Comparison of ENCODE assay signal across 27 cellular contexts in the genomic region with DNA sequence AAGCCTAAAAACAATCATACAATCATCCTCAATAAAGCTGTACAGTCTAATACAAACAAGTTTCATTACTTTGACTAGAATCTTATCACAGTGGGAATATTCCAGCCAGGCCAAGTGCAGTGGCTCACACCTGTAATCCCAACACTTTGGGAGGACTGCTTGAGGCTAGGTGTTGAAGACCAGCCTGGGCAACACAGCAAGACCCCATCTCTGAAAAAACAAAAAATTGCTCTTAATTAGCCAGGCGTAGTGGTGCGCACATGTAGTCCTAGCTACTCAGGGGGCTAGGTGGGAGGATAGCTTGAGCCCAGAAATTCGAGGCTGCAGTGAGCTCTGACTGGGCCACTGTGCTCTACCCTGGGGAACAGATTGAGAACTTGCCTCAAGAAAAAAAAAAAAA. TPM values are rescaled to one million over a fixed set of nuclear protein-coding genes. Genes with fewer than 3 reads are reported as not detected.
A peak's percentile ranks its signal among the peaks of the same experiment; 100 is the strongest.
DNase-seq lines count a peak whose midpoint lies in the region; ATAC-seq, FAIRE-seq and TF ChIP-seq lines count a peak whose summit lies in the region.
"Had no signal": no experiment of that assay in that cellular context is flagged by ENCODE, and none has a peak within 500 bp of the region (broad histone marks: within the 10 kb centered on the region; RNA-seq: fewer than 3 reads in every experiment).

No MANE protein-coding gene starts in this region.

- H3K27me3 ChIP-seq in GM12878 (replicated peaks in 1 of 2; ENCODE audit: control insufficient read depth in 2 of 2, insufficient read depth in 2 of 2, low read length in 1 of 2) (no peaks in the 10 kb centered on the region), trophoblast cell (ENCODE audit: insufficient read depth, low read length) (no peaks in the 10 kb centered on the region)
- H3K27me3 ChIP-seq: brain microvascular endothelial cell, left lung had no signal

- H2BK120ac ChIP-seq in trophoblast cell (ENCODE audit: insufficient read depth, low read length, poor library complexity), result no peak overlapping the region

- H2BK5ac ChIP-seq in trophoblast cell (ENCODE audit: low read depth, low read length, poor library complexity), result no peak overlapping the region

- no peak overlapping the region for H2AFZ ChIP-seq in GM12878 (ENCODE audit: control insufficient read depth, low read depth, low read length)
- H2AFZ ChIP-seq in trophoblast cell (ENCODE audit: insufficient read depth, low read length, poor library complexity), result no peak overlapping the region
- H2AFZ ChIP-seq: GM23338 had no signal

- intact Hi-C loops in Calu3 (cut with micrococcal nuclease; ENCODE audit: unreplicated experiment), result no loop called here
- intact Hi-C loops in GM12878 (cut with micrococcal nuclease; ENCODE audit: unreplicated experiment), result no loop called here

- H3K4me3 ChIP-seq in GM12878 (peak overlapping the region; percentile 36; the same call in 1 of the 2 replicates), trophoblast cell (ENCODE audit: low read depth, low read length) (no peak overlapping the region)
- H3K4me3 ChIP-seq: GM23338, SK-N-MC had no signal

- TF ChIP-seq POLR2A in GM12878 (IDR thresholded peaks at IDR 0.05; ENCODE audit: low read depth, low read length), result no peak

- in situ Hi-C loops in GM12878 (cut with MboI), result no loop called here

- H3K4me2 ChIP-seq in GM12878 (ENCODE audit: control insufficient read depth, insufficient read depth) (0 out of 2 replicates have a peak overlapping the region, but pooled peaks have one; percentile 51), trophoblast cell (ENCODE audit: low read length) (no peak overlapping the region)
- H3K4me2 ChIP-seq: GM23338 had no signal

- H3K36me3 ChIP-seq in GM12878 (ENCODE audit: control insufficient read depth in 2 of 2, insufficient read depth in 2 of 2, low read length in 1 of 2) (peaks cover 0 to 9% of the 10 kb centered on the region in 2 experiments; a peak in 1 of 4 replicates), trophoblast cell (ENCODE audit: control insufficient read depth in 1 of 2, insufficient read depth in 2 of 2, low read length in 2 of 2) (peaks cover 26 to 31% of the 10 kb centered on the region in 2 experiments)

- no peak overlapping the region for H4K91ac ChIP-seq in trophoblast cell (ENCODE audit: low read depth, low read length)

- H3K4me1 ChIP-seq in GM12878 (ENCODE audit: control insufficient read depth, insufficient read depth, low read length) (no peaks in the 10 kb centered on the region), trophoblast cell (ENCODE audit: control insufficient read depth in 1 of 2, insufficient read depth in 2 of 2, low read length in 2 of 2) (peaks cover 0 to 1% of the 10 kb centered on the region in 2 experiments)

- H3K4ac ChIP-seq in trophoblast cell (ENCODE audit: low read depth, low read length), result peak overlapping the region; percentile 63

- no peak overlapping the region for H4K8ac ChIP-seq in trophoblast cell (ENCODE audit: low read depth, low read length)

- no peak for DNase-seq in activated naive CD4-positive, alpha-beta T cell treated with Interleukin-2 at 50 U/mL for 16 hours
- no peak for DNase-seq in Calu3
- no peak for DNase-seq in GM12878 (ENCODE audit: low read depth, low spot score)
- DNase-seq in trophoblast cell, result no peak
- no peak for DNase-seq in NCI-H1694 treated with DMSO at 0.1 percent for 48 hours (lab: John Stamatoyannopoulos, UW)
- no peak for DNase-seq in DMS53 treated with DMSO at 0.1 percent for 48 hours (lab: John Stamatoyannopoulos, UW; ENCODE audit: unreplicated experiment)
- DNase-seq: activated CD4-positive, alpha-beta T cell treated with anti-CD3 and anti-CD28 coated beads, Interleukin-2, amount 10 ng/mL, durations not matched to agents 7 days and 5 days; amniotic stem cell; brain microvascular endothelial cell; DMS153; glutamatergic neuron; HFFc6; left lung; mesenchymal stem cell; NCI-H1048; NCI-H187; NCI-H2171 treated with DMSO at 0.1 percent for 48 hours; NCI-H510A treated with DMSO at 0.1 percent for 48 hours; small intestine; stimulated activated CD4-positive, alpha-beta T cell treated with anti-CD3 and anti-CD28 coated beads, Interleukin-1b, Interleukin-23, amount 100 ng/mL, for 48 hours; WERI-Rb-1 had no signal

- H3K9ac ChIP-seq in GM12878 (ENCODE audit: control insufficient read depth, insufficient read depth, low read length) (no peak overlapping the region; the same call in 1 of the 2 replicates), trophoblast cell (ENCODE audit: low read length) (no peak overlapping the region)

- peak overlapping the region; percentile 23 for H3K4me3 Mint-ChIP-seq in activated naive CD4-positive, alpha-beta T cell treated with anti-CD3 and anti-CD28 coated beads, Interleukin-2, amount 50 U/mL, for 24 hours
- H3K4me3 Mint-ChIP-seq in Calu3 (ENCODE audit: low read depth, unreplicated experiment), result peak overlapping the region; percentile 34
- H3K4me3 Mint-ChIP-seq: GM23338 had no signal

- whole genome bisulfite sequencing in GM12878 (ENCODE audit: insufficient coverage, insufficient replicate concordance, low lambda C conversion rate, missing lambda C conversion rate), result 88% methylated on average over 3 of the region's 3 CpGs
- no CpG with 5 or more reads among the region's 3 CpGs for WGBS in trophoblast cell (ENCODE audit: extremely low coverage, insufficient coverage, insufficient read length)

- H3K14ac ChIP-seq in trophoblast cell (ENCODE audit: low read length), result no peak overlapping the region

- FAIRE-seq in GM12878 (lab: Jason Lieb, UNC), result no peak
- FAIRE-seq: islet of Langerhans, small intestine had no signal

- H3K18ac ChIP-seq in trophoblast cell (ENCODE audit: low read length), result no peak overlapping the region

- no peak overlapping the region for H4K12ac ChIP-seq in trophoblast cell (ENCODE audit: low read depth, low read length)

- ATAC-seq in GM12878, result no peak
- ATAC-seq: GM23338, left lung had no signal

- no peaks in the 10 kb centered on the region for H3K9me3 ChIP-seq in GM12878 (replicated peaks; ENCODE audit: control insufficient read depth, insufficient read depth, low read length)
- no peaks in the 10 kb centered on the region for H3K9me3 ChIP-seq in trophoblast cell (ENCODE audit: insufficient read depth, low read depth, low read length)
- H3K9me3 ChIP-seq: left lung had no signal

- H3K23ac ChIP-seq in trophoblast cell (ENCODE audit: low read length), result no peak overlapping the region

- H3K27ac ChIP-seq in GM12878 (ENCODE audit: control insufficient read depth, insufficient read depth) (no peak overlapping the region), trophoblast cell (ENCODE audit: low read depth, low read length) (no peak overlapping the region)
- H3K27ac ChIP-seq: brain microvascular endothelial cell, epithelial cell of prostate, left lung, SK-N-MC, WERI-Rb-1 had no signal

- H3K27ac Mint-ChIP-seq in activated naive CD4-positive, alpha-beta T cell treated with anti-CD3 and anti-CD28 coated beads, Interleukin-2, amount 50 U/mL, for 24 hours, result no peak overlapping the region
- no peak overlapping the region for H3K27ac Mint-ChIP-seq in Calu3 (ENCODE audit: unreplicated experiment)
- H3K27ac Mint-ChIP-seq: activated CD4-positive, alpha-beta T cell treated with anti-CD3 and anti-CD28 coated beads, Interleukin-2, amount 10 ng/mL, durations not matched to agents 7 days and 5 days; GM23338; HFFc6; type B pancreatic cell had no signal

- H3K79me2 ChIP-seq in GM12878 (ENCODE audit: control insufficient read depth, insufficient read depth, low read length) (peaks cover 62% of the 10 kb centered on the region), trophoblast cell (ENCODE audit: control insufficient read depth, insufficient read depth, low read length, poor library complexity) (peaks cover 28% of the 10 kb centered on the region)

- no peak for TF ChIP-seq EP300 in GM12878 (IDR thresholded peaks at IDR 0.05; ENCODE audit: borderline replicate concordance in 1 of 2, control insufficient read depth in 1 of 2, low read depth in 2 of 2, low read length in 2 of 2)

- SMC1A ChIA-PET in GM12878 (lab: Charles Lee; ENCODE audit: uncharacterized antibody, unreplicated experiment), result interaction anchor here (0.8 to 1.1 kb wide), 3 partner anchors 29 to 198 kb away, joined by 3 to 6 read pairs (median 4); no protein-coding TSS in a partner anchor

- peaks cover 10% of the 10 kb centered on the region for H3K79me1 ChIP-seq in trophoblast cell (ENCODE audit: low read length)

- TF ChIP-seq CTCF in Calu3 (IDR thresholded peaks at IDR 0.05; ENCODE audit: unreplicated experiment), result no peak
- no peak for TF ChIP-seq CTCF in GM12878 (IDR thresholded peaks at IDR 0.05 in 2 of 3, conservative IDR thresholded peaks at IDR 0.05 in 1 of 3; ENCODE audit: control insufficient read depth in 2 of 3, extremely low read depth in 1 of 3, insufficient read depth in 1 of 3, low read depth in 3 of 3, low read length in 3 of 3)

- CTCF ChIA-PET in Calu3 (lab: Charles Lee), result interaction anchor here (0.7 kb wide), 1 partner anchor 141 kb away, joined by 3 read pairs; no protein-coding TSS in a partner anchor
- CTCF ChIA-PET in GM12878 (lab: Yijun Ruan, JAX), result interaction anchor here (0.9 to 1.4 kb wide), 2 partner anchors 30 to 33 kb away, joined by 4 to 5 read pairs; no protein-coding TSS in a partner anchor

- no peak for TF ChIP-seq RAD21 in GM12878 (IDR thresholded peaks at IDR 0.05; ENCODE audit: insufficient read depth, low read depth, low read length)

- no peaks in the 10 kb centered on the region for H3K9me3 Mint-ChIP-seq in activated naive CD4-positive, alpha-beta T cell treated with anti-CD3 and anti-CD28 coated beads, Interleukin-2, amount 50 U/mL, for 24 hours
- no peaks in the 10 kb centered on the region for H3K9me3 Mint-ChIP-seq in Calu3 (ENCODE audit: low read depth, unreplicated experiment)
- H3K9me3 Mint-ChIP-seq: activated CD4-positive, alpha-beta T cell treated with anti-CD3 and anti-CD28 coated beads, Interleukin-2, amount 10 ng/mL, durations not matched to agents 7 days and 5 days; GM23338; HFFc6; type B pancreatic cell had no signal

- H3K27me3 Mint-ChIP-seq in activated naive CD4-positive, alpha-beta T cell treated with anti-CD3 and anti-CD28 coated beads, Interleukin-2, amount 50 U/mL, for 24 hours, result no peaks in the 10 kb centered on the region
- H3K27me3 Mint-ChIP-seq in Calu3 (ENCODE audit: unreplicated experiment), result no peaks in the 10 kb centered on the region
- H3K27me3 Mint-ChIP-seq: activated CD4-positive, alpha-beta T cell treated with anti-CD3 and anti-CD28 coated beads, Interleukin-2, amount 10 ng/mL, durations not matched to agents 7 days and 5 days; type B pancreatic cell had no signal

- POLR2A ChIA-PET in GM12878 (lab: Charles Lee), result interaction anchor here (0.6 to 1.7 kb wide), 3 partner anchors 34 to 71 kb away, joined by 4 to 7 read pairs (median 4); no protein-coding TSS in a partner anchor

- H4K20me1 ChIP-seq in GM12878 (ENCODE audit: control insufficient read depth, insufficient read depth), result peaks cover 3% of the 10 kb centered on the region; the same call in 1 of the 2 replicates

- peaks cover 7% of the 10 kb centered on the region for H3K36me3 Mint-ChIP-seq in activated naive CD4-positive, alpha-beta T cell treated with anti-CD3 and anti-CD28 coated beads, Interleukin-2, amount 50 U/mL, for 24 hours
- peaks cover 88% of the 10 kb centered on the region for H3K36me3 Mint-ChIP-seq in Calu3 (ENCODE audit: insufficient read depth, unreplicated experiment)

- H2BK12ac ChIP-seq in trophoblast cell (ENCODE audit: low read length), result no peak overlapping the region

- BruUV-seq in Calu3 (replicated peaks; lab: Mats Ljungman, UMichigan), result no TSS peak
- no TSS peak for BruUV-seq in GM12878 (replicated peaks; lab: Mats Ljungman, UMichigan)

- RAD21 ChIA-PET in GM12878 (lab: Charles Lee; ENCODE audit: unreplicated experiment), result interaction anchor here (0.8 kb wide), 1 partner anchor 29 kb away, joined by 3 read pairs; no protein-coding TSS in a partner anchor

- no peak overlapping the region for H2AK5ac ChIP-seq in trophoblast cell (ENCODE audit: low read length)

- H3K4me1 Mint-ChIP-seq in activated naive CD4-positive, alpha-beta T cell treated with anti-CD3 and anti-CD28 coated beads, Interleukin-2, amount 50 U/mL, for 24 hours, result peaks cover 41% of the 10 kb centered on the region
- peaks cover 18% of the 10 kb centered on the region for H3K4me1 Mint-ChIP-seq in Calu3 (ENCODE audit: low read depth, unreplicated experiment)

RNA-seq across cellular contexts. Expression of a gene that starts 3.3 kb away (rescaled TPM):
- total RNA-seq in Calu3 (2022) (449 and 474 TPM in 2 replicates), GM12878 (2014; rRNA removed) (223 and 227 TPM in 2 replicates), GM12878 (2014; rRNA removed; fragmentation: Illumina TruSeq; extraction: Trizol) (153 and 162 TPM in 2 replicates), GM12878 (2021) (147 and 150 TPM in 2 replicates)
- 135 and 154 TPM in 2 replicates for total RNA-seq in GM12878 (2013; cell fraction: nucleolus; rRNA removed)
- polyA plus RNA-seq in GM12878 (2011; ENCODE audit: low read depth), result 86.6 TPM
- polyA plus RNA-seq in GM12878 (2011; rRNA removed) (231 and 241 TPM in 2 replicates), GM12878 (2014; fragmentation: Illumina TruSeq; extraction: Trizol) (136 and 142 TPM in 2 replicates), GM12878 (2014; fragmentation: Nextera tagmentation; extraction: Ambion mirVana) (10 to 100 TPM; 56.1 to 58.3 TPM), GM12878 (2014; rRNA removed) (146 and 152 TPM in 2 replicates), GM12878 (2016; fragmentation: Nextera tagmentation; extraction: Ambion mirVana) (100 to 1,000 TPM; 260 to 266 TPM)
- polyA plus RNA-seq in GM12878 (2011; cell fraction: cytosol; rRNA removed), result 154 and 157 TPM in 2 replicates
- polyA plus RNA-seq in GM12878 (2011; cell fraction: nucleus; rRNA removed), result 87.4 and 115 TPM in 2 replicates
- 113 TPM in 2 replicates for polyA plus RNA-seq in GM12878 (2012)
- 280 and 296 TPM in 2 replicates for polyA minus RNA-seq in GM12878 (2011; rRNA and poly(A)+ RNA removed)
- polyA minus RNA-seq in GM12878 (2011; cell fraction: cytosol; rRNA and poly(A)+ RNA removed), result 78.7 and 87.7 TPM in 2 replicates
- 45.7 and 72.0 TPM in 2 replicates for polyA minus RNA-seq in GM12878 (2011; cell fraction: nucleus; rRNA and poly(A)+ RNA removed)
- 356 and 371 TPM in 2 replicates for polyA plus RNA-seq in trophoblast cell (2013)
